In genomic region chr7:98459529-98459928, GRCh38 we compare ENCODE assay signal across 19 cellular contexts. TPM values are rescaled to one million over a fixed set of nuclear protein-coding genes. Genes with fewer than 3 reads are reported as not detected.
DNase-seq lines count a peak whose midpoint lies in the region; TF ChIP-seq lines count a peak whose summit lies in the region.
"Had no signal": no experiment of that assay in that cellular context is flagged by ENCODE, and none has a peak within 500 bp of the region (broad histone marks: within the 10 kb centered on the region; RNA-seq: fewer than 3 reads in every experiment).

No MANE protein-coding gene starts in this region.

- H3K4me3 Mint-ChIP-seq in H9 (no peak overlapping the region), neural progenitor cell (no peak overlapping the region)
- H3K4me3 Mint-ChIP-seq: CD8-positive, alpha-beta memory T cell; T-helper 1 cell treated with Interleukin-12 subunit alpha and Interleukin-12 subunit beta and Interleukin-4 antibody, amounts not matched to agents 30 μg/mL and 1 μg/mL, for 36 hours had no signal

- H3K4me1 ChIP-seq in H9 (ENCODE audit: insufficient read depth, low read length) = no peaks in the 10 kb centered on the region
- H3K4me1 ChIP-seq in neural progenitor cell = no peaks in the 10 kb centered on the region

- H3K27ac ChIP-seq in H9 (ENCODE audit: insufficient read length, low read depth, low read length) (no peak overlapping the region), neural progenitor cell (no peak overlapping the region)
- H3K27ac ChIP-seq: GM23248, KMS-11, PC-9, RWPE1 had no signal

- H3K79me2 ChIP-seq in H9 (ENCODE audit: insufficient read depth, low read length) (no peaks in the 10 kb centered on the region), neural progenitor cell (ENCODE audit: low read depth) (no peaks in the 10 kb centered on the region)

- H3K4me3 ChIP-seq in neural progenitor cell = no peak overlapping the region
- H3K4me3 ChIP-seq: GM23248, PC-9 had no signal

- H2AFZ ChIP-seq in H9 (ENCODE audit: low read length) = no peak overlapping the region
- peak overlapping the region; percentile 40 for H2AFZ ChIP-seq in neural progenitor cell (replicated peaks)
- H2AFZ ChIP-seq: GM23248, PC-9 had no signal

- H3K79me1 ChIP-seq in H9 (ENCODE audit: insufficient read depth, low read depth, low read length, poor library complexity, severe bottlenecking) = no peaks in the 10 kb centered on the region

- no peak overlapping the region for H3T11ph ChIP-seq in H9 (ENCODE audit: low read length)

- no peak overlapping the region for H2BK20ac ChIP-seq in H9 (ENCODE audit: low read depth, low read length, poor library complexity, severe bottlenecking)

- intact Hi-C loops in head of caudate nucleus (cut with DNase I) = no loop called here

- no peaks in the 10 kb centered on the region; a peak in 2 of 7 replicates for H3K36me3 Mint-ChIP-seq in H9 (ENCODE audit: insufficient read depth in 1 of 3, low read depth in 3 of 3)
- H3K36me3 Mint-ChIP-seq in neural progenitor cell = no peaks in the 10 kb centered on the region
- H3K36me3 Mint-ChIP-seq: CD8-positive, alpha-beta memory T cell had no signal

- no peak overlapping the region for H3K56ac ChIP-seq in H9 (ENCODE audit: insufficient read length, low read depth, low read length)

- no peaks in the 10 kb centered on the region for H3F3A ChIP-seq in neural progenitor cell (ENCODE audit: low read depth)

- H2BK120ac ChIP-seq in H9 (ENCODE audit: low read depth, low read length, poor library complexity, severe bottlenecking) = no peak overlapping the region

- peaks cover 0 to 4% of the 10 kb centered on the region in 2 experiments; a peak in 2 of 4 replicates for H3K4me1 Mint-ChIP-seq in H9
- no peaks in the 10 kb centered on the region for H3K4me1 Mint-ChIP-seq in neural progenitor cell
- H3K4me1 Mint-ChIP-seq: CD8-positive, alpha-beta memory T cell had no signal

- no peaks in the 10 kb centered on the region for H3K36me3 ChIP-seq in neural progenitor cell

- H3K27me3 ChIP-seq in H9 (ENCODE audit: insufficient read depth, low read length) (no peaks in the 10 kb centered on the region), neural progenitor cell (no peaks in the 10 kb centered on the region)

- H3K27ac Mint-ChIP-seq in H9 (no peak overlapping the region), neural progenitor cell (peak overlapping the region; percentile 50)
- H3K27ac Mint-ChIP-seq: CD8-positive, alpha-beta memory T cell; T-helper 1 cell treated with Interleukin-12 subunit alpha and Interleukin-12 subunit beta and Interleukin-4 antibody, amounts not matched to agents 30 μg/mL and 1 μg/mL, for 36 hours had no signal

- TF ChIP-seq CTCF in H9 (conservative IDR thresholded peaks at IDR 0.05) (no peak), neural progenitor cell (IDR thresholded peaks at IDR 0.05) (no peak)

- DNase-seq in NCI-H748 (lab: John Stamatoyannopoulos, UW; ENCODE audit: unreplicated experiment) (peak; percentile 12), NCI-H748 treated with DMSO at 0.1 percent for 48 hours (lab: John Stamatoyannopoulos, UW) (no peak), H9 (peak; percentile 58), NCI-H774 (lab: John Stamatoyannopoulos, UW) (peak; percentile 39), neural progenitor cell (ENCODE audit: low spot score) (no peak), head of caudate nucleus (no peak)
- no peak for DNase-seq in activated T-cell treated with anti-CD3 and anti-CD28 coated beads, Interleukin-2, amount 50 U/mL, for 1 hour
- DNase-seq: C1 segment of cervical spinal cord; CD8-positive, alpha-beta memory T cell; GM23248; MV-4-11; NCI-H1436; NCI-H2081 treated with DMSO at 0.1 percent for 48 hours; NCI-H446; PC-9; SIG-M5 had no signal

- H2BK12ac ChIP-seq in H9 (ENCODE audit: insufficient read length, low read depth, low read length) = no peak overlapping the region

- H4K20me1 ChIP-seq in H9 (ENCODE audit: control insufficient read depth, insufficient read depth, insufficient read length) (no peaks in the 10 kb centered on the region), neural progenitor cell (ENCODE audit: low read depth) (no peaks in the 10 kb centered on the region)

- no peak overlapping the region for H3K4me2 ChIP-seq in H9 (ENCODE audit: insufficient read depth, insufficient read length, low read length)
- H3K4me2 ChIP-seq in neural progenitor cell = no peak overlapping the region
- H3K4me2 ChIP-seq: KMS-11, PC-9 had no signal

- no peak overlapping the region for H4K91ac ChIP-seq in H9 (ENCODE audit: insufficient read length, low read depth, low read length)

- H3K27me3 Mint-ChIP-seq in H9 (ENCODE audit: low read depth) = peaks cover 11% of the 10 kb centered on the region
- H3K27me3 Mint-ChIP-seq in neural progenitor cell (ENCODE audit: insufficient read depth, low read depth) = peaks cover 4% of the 10 kb centered on the region

- H3K9me3 ChIP-seq in H9 (ENCODE audit: control insufficient read depth, low read depth, low read length) (no peaks in the 10 kb centered on the region), neural progenitor cell (ENCODE audit: low read depth) (no peaks in the 10 kb centered on the region)

- no peak overlapping the region for H4K5ac ChIP-seq in H9 (ENCODE audit: insufficient read length, low read depth, low read length)

- peaks cover 4 to 8% of the 10 kb centered on the region in 2 experiments; a peak in 3 of 5 replicates for H3K9me3 Mint-ChIP-seq in H9
- H3K9me3 Mint-ChIP-seq in neural progenitor cell = no peaks in the 10 kb centered on the region
- H3K9me3 Mint-ChIP-seq: T-helper 1 cell treated with Interleukin-12 subunit alpha and Interleukin-12 subunit beta and Interleukin-4 antibody, amounts not matched to agents 30 μg/mL and 1 μg/mL, for 36 hours had no signal

- no peak overlapping the region for H3K4ac ChIP-seq in H9 (ENCODE audit: low read depth, low read length)

- WGBS in H9 (ENCODE audit: extremely low coverage, insufficient read length, low lambda C conversion rate) = no CpG with 5 or more reads among the region's 4 CpGs

- H3K23me2 ChIP-seq in H9 (ENCODE audit: insufficient read length, low read depth, low read length, poor library complexity, severe bottlenecking) = no peaks in the 10 kb centered on the region

- H3K18ac ChIP-seq in H9 (ENCODE audit: insufficient read length, low read depth, low read length) = no peak overlapping the region

- H4K8ac ChIP-seq in H9 (replicated peaks; ENCODE audit: insufficient read length, low read depth, low read length) = no peak overlapping the region

- H2BK5ac ChIP-seq in H9 (ENCODE audit: insufficient read length, low read length) = no peak overlapping the region

- no peak overlapping the region for H2BK15ac ChIP-seq in H9 (ENCODE audit: low read depth, low read length)

- no peak overlapping the region for H3K14ac ChIP-seq in H9 (ENCODE audit: insufficient read depth, low read length)

- H2AK5ac ChIP-seq in H9 (ENCODE audit: insufficient read length, low read length) = no peak overlapping the region

- H3K23ac ChIP-seq in H9 (ENCODE audit: insufficient read length, low read depth, low read length) = no peak overlapping the region

- no peak overlapping the region for H3K9ac ChIP-seq in H9 (ENCODE audit: extremely low read depth, insufficient read length, low read length)
- no peak overlapping the region for H3K9ac ChIP-seq in neural progenitor cell
- H3K9ac ChIP-seq: GM23248, KMS-11 had no signal

RNA-seq across cellular contexts. Expression of gene BAIAP2L1, which starts 58.6 kb away (rescaled TPM):
- 25.9 and 29.9 TPM in 2 replicates for total RNA-seq in H9 (2021)
- total RNA-seq in neural progenitor cell (ENCODE audit: low replicate concordance) = 29.5 and 35.1 TPM in 2 replicates

Comparison
In these comparisons a context has a peak if more than half of its experiments do, and no peak if none do; other contexts are left out.
1. DNase-seq: peak in NCI-H748 (single experiment), H9 (single experiment) and NCI-H774 (single experiment); none in NCI-H748 treated with DMSO at 0.1 percent for 48 hours (single experiment), neural progenitor cell (single experiment), head of caudate nucleus (0 of 42) and activated T-cell treated with anti-CD3 and anti-CD28 coated beads, Interleukin-2, amount 50 U/mL, for 1 hour (single experiment).